ENCODE assay signal across 18 cellular contexts in genomic region chr19:5220361-5220760, GRCh38.
DNase-seq lines count a peak whose midpoint lies in the region; ATAC-seq and TF ChIP-seq lines count a peak whose summit lies in the region.
"Had no signal": no experiment of that assay in that cellular context is flagged by ENCODE, and none has a peak within 500 bp of the region (broad histone marks: within the 10 kb centered on the region; RNA-seq: fewer than 3 reads in every experiment).

No MANE protein-coding gene starts in this region.

- H3K4me1 ChIP-seq in SK-N-SH (ENCODE audit: control insufficient read depth in 1 of 2, insufficient read depth in 2 of 2, low read depth in 1 of 2, low read length in 1 of 2): no peaks in the 10 kb centered on the region
- H3K4me1 ChIP-seq: Caco-2 had no signal

- no peaks in the 10 kb centered on the region for H3K9me3 Mint-ChIP-seq in progenitor cell of endocrine pancreas (ENCODE audit: low read depth)
- H3K9me3 Mint-ChIP-seq: CD4-positive, CD25-positive, alpha-beta regulatory T cell; CD8-positive, alpha-beta T cell had no signal

- H3K27me3 Mint-ChIP-seq in progenitor cell of endocrine pancreas: no peaks in the 10 kb centered on the region
- H3K27me3 Mint-ChIP-seq: B cell; CD4-positive, CD25-positive, alpha-beta regulatory T cell had no signal

- H3F3A ChIP-seq in SK-N-SH (replicated peaks; ENCODE audit: insufficient read depth): no peaks in the 10 kb centered on the region

- CTCF ChIA-PET in SK-N-SH (lab: Yijun Ruan, JAX): no interaction called here

- H3K27ac Mint-ChIP-seq in progenitor cell of endocrine pancreas: peak overlapping the region; percentile 59
- H3K27ac Mint-ChIP-seq: B cell; CD8-positive, alpha-beta T cell had no signal

- no peak overlapping the region for H2AFZ ChIP-seq in SK-N-SH (ENCODE audit: low read depth)

- H4K20me1 ChIP-seq in SK-N-SH (ENCODE audit: insufficient read depth): no peaks in the 10 kb centered on the region
- H4K20me1 ChIP-seq: BLaER1 had no signal

- no peak for ATAC-seq in SK-N-SH treated with all-trans-retinoic acid at 6 μM for 48 hours
- ATAC-seq: CD8-positive, alpha-beta T cell; GM12878 had no signal

- H3K9ac ChIP-seq in SK-N-SH: no peak overlapping the region
- H3K9ac ChIP-seq: BLaER1 had no signal

- WGBS in SK-N-SH (ENCODE audit: low lambda C conversion rate): 98% methylated on average over 5 of the region's 5 CpGs

- no peaks in the 10 kb centered on the region for H3K27me3 ChIP-seq in SK-N-SH (ENCODE audit: insufficient read depth)
- H3K27me3 ChIP-seq: BLaER1 had no signal

- H3K4me3 Mint-ChIP-seq in progenitor cell of endocrine pancreas (ENCODE audit: low read depth): no peak overlapping the region
- H3K4me3 Mint-ChIP-seq: B cell; CD4-positive, CD25-positive, alpha-beta regulatory T cell; CD8-positive, alpha-beta T cell had no signal

- POLR2A ChIA-PET in SK-N-SH (lab: Yijun Ruan, JAX): no interaction called here

- no peak overlapping the region for H3K4me2 ChIP-seq in SK-N-SH
- H3K4me2 ChIP-seq: BLaER1 had no signal

- H3K27ac ChIP-seq in SK-N-SH (ENCODE audit: low read depth in 2 of 2, low read length in 1 of 2): no peak overlapping the region
- H3K27ac ChIP-seq: 22Rv1, BLaER1, C4-2B had no signal

- no peaks in the 10 kb centered on the region for H3K9me3 ChIP-seq in SK-N-SH
- H3K9me3 ChIP-seq: BLaER1, Caco-2 had no signal

- no peak for DNase-seq in SK-N-SH
- peak; percentile 65 for DNase-seq in mesenteric fat pad (ENCODE audit: low spot score)
- DNase-seq in progenitor cell of endocrine pancreas (ENCODE audit: low spot score, unreplicated experiment): no peak
- no peak for DNase-seq in GM03348 (ENCODE audit: low spot score)
- DNase-seq in NCI-H446 (lab: John Stamatoyannopoulos, UW): no peak
- DNase-seq: Caco-2; CD4-positive, CD25-positive, alpha-beta regulatory T cell; CD8-positive, alpha-beta T cell; DMS153; DND-41; GOT3; HCEC 1CT had no signal

- TF ChIP-seq CTCF in SK-N-SH (IDR thresholded peaks at IDR 0.05) (no peak), progenitor cell of endocrine pancreas (IDR thresholded peaks at IDR 0.05; ENCODE audit: unreplicated experiment) (no peak)

- no peak overlapping the region for H3K4me3 ChIP-seq in SK-N-SH (ENCODE audit: low read depth in 2 of 2, low read length in 1 of 2)
- H3K4me3 ChIP-seq: BLaER1, GM12878 had no signal

- no peaks in the 10 kb centered on the region for H3K9me2 ChIP-seq in SK-N-SH

- no peaks in the 10 kb centered on the region for H3K4me1 Mint-ChIP-seq in progenitor cell of endocrine pancreas (ENCODE audit: low read depth)
- H3K4me1 Mint-ChIP-seq: CD4-positive, CD25-positive, alpha-beta regulatory T cell had no signal

- peaks cover 37% of the 10 kb centered on the region for H3K36me3 Mint-ChIP-seq in progenitor cell of endocrine pancreas (ENCODE audit: insufficient read depth)
- H3K36me3 Mint-ChIP-seq: CD4-positive, CD25-positive, alpha-beta regulatory T cell; CD8-positive, alpha-beta T cell had no signal

- TF ChIP-seq RAD21 in SK-N-SH (IDR thresholded peaks at IDR 0.05; ENCODE audit: low read length): no peak

- no peaks in the 10 kb centered on the region for H3K79me2 ChIP-seq in SK-N-SH (ENCODE audit: insufficient read depth)

- no peak for TF ChIP-seq EP300 in SK-N-SH (IDR thresholded peaks at IDR 0.05; ENCODE audit: borderline replicate concordance in 1 of 2, low read depth in 1 of 2, low read length in 1 of 2)

- peaks cover 35 to 72% of the 10 kb centered on the region in 2 experiments for H3K36me3 ChIP-seq in SK-N-SH (replicated peaks in 1 of 2; ENCODE audit: control insufficient read depth in 1 of 2, insufficient read depth in 2 of 2, low read length in 1 of 2)

TF ChIP-seq in SK-N-SH treated with all-trans-retinoic acid at 6 μM for 48 hours, 23 proteins besides CTCF, POLR2A, EP300 and RAD21:
- no peak for TF ChIP-seq OSR1 (CRISPR knock-in tag; IDR thresholded peaks at IDR 0.05)
- no peak for TF ChIP-seq TOX (CRISPR knock-in tag; IDR thresholded peaks at IDR 0.05; ENCODE audit: borderline replicate concordance)
- peak; percentile 93 for TF ChIP-seq ZFP3 (CRISPR knock-in tag; IDR thresholded peaks at IDR 0.05)
- TF ChIP-seq, protein P1, sequence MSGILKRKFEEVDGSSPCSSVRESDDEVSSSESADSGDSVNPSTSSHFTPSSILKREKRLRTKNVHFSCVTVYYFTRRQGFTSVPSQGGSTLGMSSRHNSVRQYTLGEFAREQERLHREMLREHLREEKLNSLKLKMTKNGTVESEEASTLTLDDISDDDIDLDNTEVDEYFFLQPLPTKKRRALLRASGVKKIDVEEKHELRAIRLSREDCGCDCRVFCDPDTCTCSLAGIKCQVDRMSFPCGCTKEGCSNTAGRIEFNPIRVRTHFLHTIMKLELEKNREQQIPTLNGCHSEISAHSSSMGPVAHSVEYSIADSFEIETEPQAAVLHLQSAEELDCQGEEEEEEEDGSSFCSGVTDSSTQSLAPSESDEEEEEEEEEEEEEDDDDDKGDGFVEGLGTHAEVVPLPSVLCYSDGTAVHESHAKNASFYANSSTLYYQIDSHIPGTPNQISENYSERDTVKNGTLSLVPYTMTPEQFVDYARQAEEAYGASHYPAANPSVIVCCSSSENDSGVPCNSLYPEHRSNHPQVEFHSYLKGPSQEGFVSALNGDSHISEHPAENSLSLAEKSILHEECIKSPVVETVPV (CRISPR knock-in tag; IDR thresholded peaks at IDR 0.05): no peak
- no peak for TF ChIP-seq RARB (CRISPR knock-in tag; IDR thresholded peaks at IDR 0.05)
TF ChIP-seq in SK-N-SH treated with all-trans-retinoic acid at 6 μM for 48 hours: peak in this region for 1.

TF ChIP-seq in SK-N-SH, 30 proteins besides CTCF, POLR2A, EP300 and RAD21:
- TF ChIP-seq TAF1 (IDR thresholded peaks at IDR 0.05; ENCODE audit: borderline replicate concordance, low read depth, low read length): no peak
